7 cellular contexts compared by ENCODE assay signal in the genomic region with DNA sequence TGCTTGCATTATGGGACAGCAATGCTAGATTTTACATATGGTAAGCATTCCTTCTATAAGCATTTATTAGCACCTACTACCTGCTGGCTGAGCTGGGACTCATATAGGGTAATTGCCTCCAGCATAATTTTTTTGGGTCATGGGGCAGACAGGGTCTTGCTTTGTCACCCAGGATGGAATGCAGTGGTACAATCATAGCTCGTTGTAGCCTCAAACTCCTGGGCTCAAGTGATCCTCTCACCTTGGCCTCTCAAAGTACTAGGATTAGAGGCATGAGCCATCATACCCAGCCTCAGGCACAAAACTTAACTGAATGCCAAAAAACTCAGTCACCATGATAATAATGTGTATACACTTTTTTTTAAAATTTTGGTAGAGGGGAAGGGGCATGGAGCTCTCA.
"Had no signal": no experiment of that assay in that cellular context is flagged by ENCODE, and none has a peak within 500 bp of the region (broad histone marks: within the 10 kb centered on the region; RNA-seq: fewer than 3 reads in every experiment).

No MANE protein-coding gene starts in this region.

- H3K27ac Mint-ChIP-seq: HFFc6, IgD-negative memory B cell had no signal

- H3K4me3 Mint-ChIP-seq: HFFc6, IgD-negative memory B cell had no signal

- H3K27ac ChIP-seq: GM23248, HL-60 had no signal

- H3K36me3 ChIP-seq: HAP-1 had no signal

- H3K4me3 ChIP-seq: GM23248, HAP-1 had no signal

- DNase-seq: GM23248, GOT3, H7, HFFc6 had no signal

- H3K4me1 ChIP-seq: HAP-1 had no signal

- H3K9ac ChIP-seq: GM23248 had no signal
